22 cellular contexts compared by ENCODE assay signal in the genomic region with DNA sequence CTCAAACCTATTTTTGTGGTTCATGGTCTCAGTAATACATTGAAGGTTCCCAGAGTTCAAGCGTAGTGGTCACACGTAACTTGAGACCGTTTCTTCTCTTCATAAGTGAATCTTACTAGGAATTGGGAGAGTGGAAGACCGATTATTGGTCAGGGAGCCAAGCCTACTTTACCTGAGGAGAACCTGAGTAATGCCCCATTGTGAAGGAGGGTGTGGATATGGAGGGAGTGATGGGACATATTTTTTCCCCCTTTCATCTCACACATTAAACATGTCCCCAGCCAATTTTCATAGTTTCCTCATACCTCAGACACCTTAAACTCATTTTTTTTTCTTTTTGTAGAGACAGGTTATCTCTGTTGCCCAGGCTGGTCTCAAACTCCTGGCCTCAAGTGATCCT. TPM values are rescaled to one million over a fixed set of nuclear protein-coding genes. Genes with fewer than 3 reads are reported as not detected.
DNase-seq lines count a peak whose midpoint lies in the region; ATAC-seq, FAIRE-seq and TF ChIP-seq lines count a peak whose summit lies in the region.
"Had no signal": no experiment of that assay in that cellular context is flagged by ENCODE, and none has a peak within 500 bp of the region (broad histone marks: within the 10 kb centered on the region; RNA-seq: fewer than 3 reads in every experiment).

No MANE protein-coding gene starts in this region.

- peaks cover 95% of the 10 kb centered on the region for H3K36me3 Mint-ChIP-seq in activated T-cell treated with anti-CD3 and anti-CD28 coated beads, Interleukin-2, amount 50 U/mL, for 24 hours (ENCODE audit: low read depth)
- H3K36me3 Mint-ChIP-seq in activated T-cell treated with anti-CD3 and anti-CD28 coated beads, Interleukin-2, amount 50 U/mL, for 72 hours (ENCODE audit: insufficient read depth in 2 of 2), result peaks cover 4 to 18% of the 10 kb centered on the region in 2 donors
- H3K36me3 Mint-ChIP-seq in neural progenitor cell, result peaks cover 62% of the 10 kb centered on the region
- peaks cover 80% of the 10 kb centered on the region for H3K36me3 Mint-ChIP-seq in activated CD4-positive, alpha-beta T cell treated with anti-CD3 and anti-CD28 coated beads for 36 hours (ENCODE audit: low read depth)

- no peak overlapping the region for H2BK20ac ChIP-seq in H1 (ENCODE audit: low read length)

- H4K20me1 ChIP-seq in H1 (replicated peaks in 1 of 2; ENCODE audit: control insufficient read depth in 1 of 2, insufficient read depth in 2 of 2, low read length in 2 of 2), result peaks cover 3 to 40% of the 10 kb centered on the region in 2 experiments
- H4K20me1 ChIP-seq in neural progenitor cell (ENCODE audit: low read depth), result peaks cover 41% of the 10 kb centered on the region

- WGBS in H1 (ENCODE audit: extremely low coverage in 1 of 2, insufficient coverage in 1 of 2, insufficient read length in 1 of 2, insufficient replicate concordance in 2 of 2, low coverage in 1 of 2, low lambda C conversion rate in 2 of 2, missing lambda C conversion rate in 1 of 2), 2 experiments, result 94% methylated on average over 4 of the region's 4 CpGs; no CpG with 5 or more reads in 1 of the 2 experiments

- no peak overlapping the region for H3K4me3 Mint-ChIP-seq in activated T-cell treated with anti-CD3 and anti-CD28 coated beads, Interleukin-2, amount 50 U/mL, for 24 hours
- H3K4me3 Mint-ChIP-seq in activated T-cell treated with anti-CD3 and anti-CD28 coated beads, Interleukin-2, amount 50 U/mL, for 72 hours, result no peak overlapping the region
- no peak overlapping the region for H3K4me3 Mint-ChIP-seq in neural progenitor cell
- no peak overlapping the region for H3K4me3 Mint-ChIP-seq in activated CD4-positive, alpha-beta T cell treated with anti-CD3 and anti-CD28 coated beads for 36 hours
- H3K4me3 Mint-ChIP-seq: CD8-positive, alpha-beta T cell had no signal

- no peaks in the 10 kb centered on the region for H3K9me3 ChIP-seq in H1 (ENCODE audit: insufficient read depth in 2 of 2, low read depth in 1 of 2, low read length in 1 of 2)
- H3K9me3 ChIP-seq in neural progenitor cell (ENCODE audit: low read depth), result no peaks in the 10 kb centered on the region
- H3K9me3 ChIP-seq: MG63, SJSA1 had no signal

- H2BK5ac ChIP-seq in H1 (ENCODE audit: low read depth, low read length), result no peak overlapping the region

- DNase-seq in activated T-cell treated with anti-CD3 and anti-CD28 coated beads, Interleukin-2, amount 50 U/mL, for 24 hours, result no peak
- DNase-seq in activated T-cell treated with anti-CD3 and anti-CD28 coated beads, Interleukin-2, amount 50 U/mL, for 72 hours, result no peak
- no peak for DNase-seq in GM18507 (ENCODE audit: extremely low spot score, insufficient read length, low read depth)
- DNase-seq in H1 (ENCODE audit: low read depth in 1 of 2, low spot score in 2 of 2), result no peak
- DNase-seq in neural progenitor cell (ENCODE audit: low spot score), result no peak
- DNase-seq in activated CD4-positive, alpha-beta T cell treated with anti-CD3 and anti-CD28 coated beads for 36 hours, result no peak
- no peak for DNase-seq in NCI-H1092 (lab: John Stamatoyannopoulos, UW)
- no peak for DNase-seq in effector CD8-positive, alpha-beta T cell (lab: John Stamatoyannopoulos, UW)
- DNase-seq: 8988T; C1 segment of cervical spinal cord; CD8-positive, alpha-beta T cell; DND-41; MG63; NCI-H1417 treated with DMSO at 0.1 percent for 48 hours; NCI-H187; NCI-H446; NCI-H526 had no signal

- H3K18ac ChIP-seq in H1 (ENCODE audit: extremely low read depth, low read length), result no peak overlapping the region

- no peak overlapping the region for H2AFZ ChIP-seq in H1 (ENCODE audit: low read length)
- H2AFZ ChIP-seq in neural progenitor cell (replicated peaks), result no peak overlapping the region

- TF ChIP-seq CTCF in H1 (IDR thresholded peaks at IDR 0.05; ENCODE audit: control extremely low read depth in 1 of 3, insufficient read depth in 1 of 3, low read depth in 1 of 3, low read length in 3 of 3) (no peak), neural progenitor cell (IDR thresholded peaks at IDR 0.05) (no peak)

- H2BK120ac ChIP-seq in H1 (replicated peaks; ENCODE audit: low read depth, low read length), result no peak overlapping the region

- no peak overlapping the region for H3K23ac ChIP-seq in H1 (ENCODE audit: insufficient read length)

- TF ChIP-seq EP300 in H1 (IDR thresholded peaks at IDR 0.05; ENCODE audit: borderline replicate concordance in 1 of 2, low read depth in 2 of 2, low read length in 2 of 2), result no peak

- H2BK12ac ChIP-seq in H1 (ENCODE audit: low read depth, low read length), result no peak overlapping the region

- H3K36me3 ChIP-seq in H1 (ENCODE audit: control insufficient read depth in 2 of 4, insufficient read depth in 4 of 4, low read length in 3 of 4) (peaks cover 43 to 86% (median 55%) of the 10 kb centered on the region in 4 experiments), neural progenitor cell (peaks cover 6% of the 10 kb centered on the region)

- H3K4me1 ChIP-seq in H1 (replicated peaks in 1 of 4; ENCODE audit: control insufficient read depth in 3 of 4, insufficient read depth in 4 of 4, low read length in 3 of 4), result no peaks in the 10 kb centered on the region
- H3K4me1 ChIP-seq in neural progenitor cell, result no peaks in the 10 kb centered on the region
- H3K4me1 ChIP-seq: SJSA1 had no signal

- H2BK15ac ChIP-seq in H1 (ENCODE audit: low read length), result no peak overlapping the region

- intact Hi-C loops in activated CD4-positive, alpha-beta T cell treated with anti-CD3 and anti-CD28 coated beads for 36 hours (cut with DNase I, micrococcal nuclease), result no loop called here

- peak overlapping the region; percentile 61 for H3K27ac Mint-ChIP-seq in activated T-cell treated with anti-CD3 and anti-CD28 coated beads, Interleukin-2, amount 50 U/mL, for 24 hours
- H3K27ac Mint-ChIP-seq in activated T-cell treated with anti-CD3 and anti-CD28 coated beads, Interleukin-2, amount 50 U/mL, for 72 hours, result no peak overlapping the region
- H3K27ac Mint-ChIP-seq in neural progenitor cell, result peak overlapping the region; percentile 74
- no peak overlapping the region for H3K27ac Mint-ChIP-seq in activated CD4-positive, alpha-beta T cell treated with anti-CD3 and anti-CD28 coated beads for 36 hours
- H3K27ac Mint-ChIP-seq: CD8-positive, alpha-beta T cell had no signal

- H3K79me1 ChIP-seq in H1 (ENCODE audit: low read depth, low read length), result peaks cover 13% of the 10 kb centered on the region; the same call in 1 of the 2 replicates

- H3K27me3 Mint-ChIP-seq in activated T-cell treated with anti-CD3 and anti-CD28 coated beads, Interleukin-2, amount 50 U/mL, for 24 hours, result no peaks in the 10 kb centered on the region
- no peaks in the 10 kb centered on the region for H3K27me3 Mint-ChIP-seq in activated T-cell treated with anti-CD3 and anti-CD28 coated beads, Interleukin-2, amount 50 U/mL, for 72 hours (ENCODE audit: low read depth)
- peaks cover 5% of the 10 kb centered on the region for H3K27me3 Mint-ChIP-seq in neural progenitor cell (ENCODE audit: insufficient read depth, low read depth)
- no peaks in the 10 kb centered on the region for H3K27me3 Mint-ChIP-seq in activated CD4-positive, alpha-beta T cell treated with anti-CD3 and anti-CD28 coated beads for 36 hours

- H3K4me1 Mint-ChIP-seq in activated T-cell treated with anti-CD3 and anti-CD28 coated beads, Interleukin-2, amount 50 U/mL, for 24 hours (ENCODE audit: low read depth), result peaks cover 30% of the 10 kb centered on the region
- peaks cover 20% of the 10 kb centered on the region for H3K4me1 Mint-ChIP-seq in activated T-cell treated with anti-CD3 and anti-CD28 coated beads, Interleukin-2, amount 50 U/mL, for 72 hours (ENCODE audit: low read depth)
- no peaks in the 10 kb centered on the region for H3K4me1 Mint-ChIP-seq in neural progenitor cell
- H3K4me1 Mint-ChIP-seq in activated CD4-positive, alpha-beta T cell treated with anti-CD3 and anti-CD28 coated beads for 36 hours, result peaks cover 23% of the 10 kb centered on the region

- H3K4me2 ChIP-seq in H1 (ENCODE audit: insufficient read depth in 1 of 2, low read depth in 2 of 2, low read length in 2 of 2), result no peak overlapping the region
- H3K4me2 ChIP-seq in neural progenitor cell, result no peak overlapping the region

- no peak for TF ChIP-seq RAD21 in H1 (IDR thresholded peaks at IDR 0.05 in 1 of 2, conservative IDR thresholded peaks at IDR 0.05 in 1 of 2; ENCODE audit: low read depth in 2 of 2, low read length in 2 of 2)

- H3K79me2 ChIP-seq in H1 (ENCODE audit: control insufficient read depth in 1 of 2, insufficient read depth in 2 of 2, low read length in 2 of 2) (peaks cover 0 to 16% of the 10 kb centered on the region in 2 experiments; a peak in 2 of 4 replicates), neural progenitor cell (ENCODE audit: low read depth) (peaks cover 47% of the 10 kb centered on the region)

- H3K9me3 Mint-ChIP-seq in activated T-cell treated with anti-CD3 and anti-CD28 coated beads, Interleukin-2, amount 50 U/mL, for 24 hours, result no peaks in the 10 kb centered on the region
- no peaks in the 10 kb centered on the region for H3K9me3 Mint-ChIP-seq in activated T-cell treated with anti-CD3 and anti-CD28 coated beads, Interleukin-2, amount 50 U/mL, for 72 hours
- peaks cover 4% of the 10 kb centered on the region for H3K9me3 Mint-ChIP-seq in neural progenitor cell
- no peaks in the 10 kb centered on the region for H3K9me3 Mint-ChIP-seq in activated CD4-positive, alpha-beta T cell treated with anti-CD3 and anti-CD28 coated beads for 36 hours (ENCODE audit: low read depth)
- H3K9me3 Mint-ChIP-seq: CD8-positive, alpha-beta T cell had no signal

- no peak overlapping the region for H3K56ac ChIP-seq in H1 (replicated peaks; ENCODE audit: insufficient read length, low read depth, low read length)

- no peak overlapping the region for H3K14ac ChIP-seq in H1 (ENCODE audit: insufficient read length)

- no peak for TF ChIP-seq POLR2A in H1 (IDR thresholded peaks at IDR 0.05; ENCODE audit: control extremely low read depth in 1 of 2, low read depth in 2 of 2, low read length in 2 of 2)

- H3K27ac ChIP-seq in H1 (ENCODE audit: low read depth, low read length) (no peak overlapping the region; the same call in 1 of the 2 replicates), neural progenitor cell (no peak overlapping the region)
- H3K27ac ChIP-seq: SJSA1 had no signal

- no peak overlapping the region for H3K4ac ChIP-seq in H1 (replicated peaks; ENCODE audit: insufficient read length, low read depth, low read length)

- ATAC-seq in activated T-cell treated with anti-CD3 and anti-CD28 coated beads, Interleukin-2, amount 50 U/mL, for 72 hours (replicated peaks in 1 of 2), result no peak
- no peak for ATAC-seq in activated CD4-positive, alpha-beta T cell treated with anti-CD3 and anti-CD28 coated beads for 36 hours
- ATAC-seq: CD8-positive, alpha-beta T cell; K562; Right ventricle myocardium inferior had no signal

- H3K4me3 ChIP-seq in H1 (ENCODE audit: extremely low read depth in 1 of 4, insufficient read depth in 2 of 4, low read depth in 3 of 4, low read length in 4 of 4) (no peak overlapping the region), neural progenitor cell (no peak overlapping the region)
- H3K4me3 ChIP-seq: K562, MG63, SJSA1 had no signal

- no peak overlapping the region for H4K5ac ChIP-seq in H1 (ENCODE audit: insufficient read length, low read depth, low read length)

- CTCF ChIA-PET in H1 (lab: Charles Lee; ENCODE audit: partially characterized antibody), result no interaction called here
- CTCF ChIA-PET in activated CD4-positive, alpha-beta T cell treated with anti-CD3 and anti-CD28 coated beads for 36 hours (lab: Charles Lee), result interaction anchor here (1.0 kb wide), 1 partner anchor 9 kb away, joined by 4 read pairs; a partner anchor contains a TSS

- POLR2A ChIA-PET in H1 (lab: Charles Lee; ENCODE audit: partially characterized antibody), result interaction anchor here (0.7 to 2.5 kb wide), 4 partner anchors 8 to 198 kb away, joined by 3 to 17 read pairs (median 4); a partner anchor contains a TSS
- POLR2A ChIA-PET in activated CD4-positive, alpha-beta T cell treated with anti-CD3 and anti-CD28 coated beads for 36 hours (lab: Charles Lee), result interaction anchor here (1.2 kb wide), 1 partner anchor 10 kb away, joined by 5 read pairs; no protein-coding TSS in a partner anchor

- no peak overlapping the region for H4K8ac ChIP-seq in H1 (ENCODE audit: extremely low read depth, insufficient read depth, low read length)

- H3F3A ChIP-seq in neural progenitor cell (ENCODE audit: low read depth), result no peaks in the 10 kb centered on the region

- no peak overlapping the region for H3K9ac ChIP-seq in H1 (replicated peaks in 1 of 4; ENCODE audit: extremely low read depth in 1 of 4, low read depth in 3 of 4, low read length in 3 of 4)
- H3K9ac ChIP-seq in neural progenitor cell, result no peak overlapping the region

- H3K27me3 ChIP-seq in H1 (replicated peaks in 1 of 4; ENCODE audit: control insufficient read depth in 3 of 4, extremely low read depth in 1 of 4, insufficient read depth in 3 of 4, low read length in 3 of 4) (no peaks in the 10 kb centered on the region), neural progenitor cell (no peaks in the 10 kb centered on the region)
- H3K27me3 ChIP-seq: MG63, SJSA1 had no signal

- H2AK5ac ChIP-seq in H1 (ENCODE audit: low read depth, low read length), result no peak overlapping the region

- FAIRE-seq in GM18507 (lab: Jason Lieb, UNC) (peak; percentile 12), H1 (lab: Jason Lieb, UNC) (no peak)
- FAIRE-seq: GM12892, H54, K562 had no signal

- no peaks in the 10 kb centered on the region; the same call in 1 of the 2 replicates for H3K23me2 ChIP-seq in H1 (ENCODE audit: low read depth, low read length)

- H4K91ac ChIP-seq in H1 (replicated peaks; ENCODE audit: insufficient read length, low read length), result no peak overlapping the region

RNA-seq across cellular contexts. Expression of a gene that starts 8.9 kb away (rescaled TPM):
- total RNA-seq in activated T-cell treated with anti-CD3 and anti-CD28 coated beads, Interleukin-2, amount 50 U/mL, for 72 hours, result 10 to 100 TPM; 23.5 to 26.9 TPM
- 51.9 and 55.9 TPM in 2 replicates for total RNA-seq in H1 (2021; fragmentation: NEBNext Ultra II Directional; extraction: Animal tissue kit (Norgen Biotek cat#: 25700))
- polyA plus RNA-seq in H1 (2011; rRNA removed), result 32.1 and 57.6 TPM in 2 replicates
- polyA plus RNA-seq in H1 (2011; cell fraction: cytosol; rRNA removed), result 30.3 TPM
- polyA plus RNA-seq in H1 (2011; cell fraction: nucleus; rRNA removed), result 65.0 TPM
- polyA plus RNA-seq in H1 (2012, experiment 1 of 2), result 29.7 to 37.7 TPM (median 36.6 TPM) in 4 replicates
- polyA plus RNA-seq in H1 (2012, experiment 2 of 2), result 42.0 TPM
- 25.0 TPM for polyA plus RNA-seq in H1 (2013, experiment 1 of 2)
- 22.9 TPM for polyA plus RNA-seq in H1 (2013, experiment 2 of 2)
- polyA minus RNA-seq in H1 (2011; rRNA and poly(A)+ RNA removed), result 57.7 and 63.3 TPM in 2 replicates
- polyA minus RNA-seq in H1 (2011; cell fraction: cytosol; rRNA and poly(A)+ RNA removed), result 21.7 TPM
- polyA minus RNA-seq in H1 (2011; cell fraction: nucleus; rRNA and poly(A)+ RNA removed), result 31.7 TPM
- total RNA-seq in neural progenitor cell (ENCODE audit: low replicate concordance), result 15.6 and 30.8 TPM in 2 replicates
- total RNA-seq in activated CD4-positive, alpha-beta T cell treated with anti-CD3 and anti-CD28 coated beads for 36 hours, result 10 to 100 TPM; 49.7 to 56.1 TPM

RNA-seq across cellular contexts. Expression of a gene that starts 10.7 kb away (rescaled TPM):
- 10 to 100 TPM in 1 of 2 donors, 1 to 10 TPM in 1; 6.6 to 11.7 TPM for total RNA-seq in activated T-cell treated with anti-CD3 and anti-CD28 coated beads, Interleukin-2, amount 50 U/mL, for 72 hours
- 23.8 and 26.1 TPM in 2 replicates for total RNA-seq in H1 (2021; fragmentation: NEBNext Ultra II Directional; extraction: Animal tissue kit (Norgen Biotek cat#: 25700))
- 42.4 and 48.8 TPM in 2 replicates for polyA plus RNA-seq in H1 (2011; rRNA removed)
- polyA plus RNA-seq in H1 (2011; cell fraction: cytosol; rRNA removed), result 34.0 TPM
- polyA plus RNA-seq in H1 (2011; cell fraction: nucleus; rRNA removed), result 33.8 TPM
- 19.9 to 30.4 TPM (median 26.5 TPM) in 4 replicates for polyA plus RNA-seq in H1 (2012, experiment 1 of 2)
- 20.9 TPM for polyA plus RNA-seq in H1 (2012, experiment 2 of 2)
- 27.1 TPM for polyA plus RNA-seq in H1 (2013, experiment 1 of 2)
- 28.5 TPM for polyA plus RNA-seq in H1 (2013, experiment 2 of 2)
- 53.3 and 64.9 TPM in 2 replicates for polyA minus RNA-seq in H1 (2011; rRNA and poly(A)+ RNA removed)
- 14.7 TPM for polyA minus RNA-seq in H1 (2011; cell fraction: cytosol; rRNA and poly(A)+ RNA removed)
- polyA minus RNA-seq in H1 (2011; cell fraction: nucleus; rRNA and poly(A)+ RNA removed), result 31.5 TPM
- total RNA-seq in neural progenitor cell (ENCODE audit: low replicate concordance), result 13.4 and 24.3 TPM in 2 replicates
- total RNA-seq in activated CD4-positive, alpha-beta T cell treated with anti-CD3 and anti-CD28 coated beads for 36 hours, result 10 to 100 TPM; 13.8 to 25.9 TPM

RNA-seq across cellular contexts. Expression of a gene that starts 28.5 kb away (rescaled TPM):
- 10 to 100 TPM; 37.4 to 57.1 TPM for total RNA-seq in activated T-cell treated with anti-CD3 and anti-CD28 coated beads, Interleukin-2, amount 50 U/mL, for 72 hours
- total RNA-seq in H1 (2021; fragmentation: NEBNext Ultra II Directional; extraction: Animal tissue kit (Norgen Biotek cat#: 25700)), result 52.7 and 53.9 TPM in 2 replicates
- polyA plus RNA-seq in H1 (2011; rRNA removed), result 12.3 and 13.0 TPM in 2 replicates
- polyA plus RNA-seq in H1 (2011; cell fraction: cytosol; rRNA removed), result 10.4 TPM
- polyA plus RNA-seq in H1 (2011; cell fraction: nucleus; rRNA removed), result 31.2 TPM
- polyA plus RNA-seq in H1 (2012, experiment 1 of 2), result 22.8 to 32.1 TPM (median 25.7 TPM) in 4 replicates
- polyA plus RNA-seq in H1 (2012, experiment 2 of 2), result 4.9 TPM
- polyA plus RNA-seq in H1 (2013, experiment 1 of 2), result 14.4 TPM
- 11.9 TPM for polyA plus RNA-seq in H1 (2013, experiment 2 of 2)
- polyA minus RNA-seq in H1 (2011; rRNA and poly(A)+ RNA removed), result 71.5 and 93.4 TPM in 2 replicates
- 34.5 TPM for polyA minus RNA-seq in H1 (2011; cell fraction: cytosol; rRNA and poly(A)+ RNA removed)
- polyA minus RNA-seq in H1 (2011; cell fraction: nucleus; rRNA and poly(A)+ RNA removed), result 34.7 TPM
- total RNA-seq in neural progenitor cell (ENCODE audit: low replicate concordance), result 13.6 and 19.3 TPM in 2 replicates
- total RNA-seq in activated CD4-positive, alpha-beta T cell treated with anti-CD3 and anti-CD28 coated beads for 36 hours, result 10 to 100 TPM; 57.6 to 73.2 TPM

RNA-seq across cellular contexts. Expression of a gene that starts 38.9 kb away (rescaled TPM):
- 10 to 100 TPM; 67.7 to 76.2 TPM for total RNA-seq in activated T-cell treated with anti-CD3 and anti-CD28 coated beads, Interleukin-2, amount 50 U/mL, for 72 hours
- total RNA-seq in H1 (2021; fragmentation: NEBNext Ultra II Directional; extraction: Animal tissue kit (Norgen Biotek cat#: 25700)), result 81.3 and 85.3 TPM in 2 replicates
- 24.5 and 36.8 TPM in 2 replicates for polyA plus RNA-seq in H1 (2011; rRNA removed)
- 55.4 TPM for polyA plus RNA-seq in H1 (2011; cell fraction: cytosol; rRNA removed)
- 12.7 TPM for polyA plus RNA-seq in H1 (2011; cell fraction: nucleus; rRNA removed)
- polyA plus RNA-seq in H1 (2012, experiment 1 of 2), result 87.7 to 101 TPM (median 89.9 TPM) in 4 replicates
- 44.3 TPM for polyA plus RNA-seq in H1 (2012, experiment 2 of 2)
- polyA plus RNA-seq in H1 (2013, experiment 1 of 2), result 38.2 TPM
- 38.0 TPM for polyA plus RNA-seq in H1 (2013, experiment 2 of 2)
- polyA minus RNA-seq in H1 (2011; rRNA and poly(A)+ RNA removed), result 23.8 and 24.3 TPM in 2 replicates
- polyA minus RNA-seq in H1 (2011; cell fraction: cytosol; rRNA and poly(A)+ RNA removed), result 19.1 TPM
- polyA minus RNA-seq in H1 (2011; cell fraction: nucleus; rRNA and poly(A)+ RNA removed), result 15.5 TPM
- total RNA-seq in neural progenitor cell (ENCODE audit: low replicate concordance), result 131 and 309 TPM in 2 replicates
- 10 to 100 TPM; 59.5 to 64.0 TPM for total RNA-seq in activated CD4-positive, alpha-beta T cell treated with anti-CD3 and anti-CD28 coated beads for 36 hours

RNA-seq across cellular contexts. Expression of a gene that starts 39.0 kb away (rescaled TPM):
- total RNA-seq in activated T-cell treated with anti-CD3 and anti-CD28 coated beads, Interleukin-2, amount 50 U/mL, for 72 hours, result 10 to 100 TPM; 23.6 to 26.7 TPM
- 20.8 and 22.3 TPM in 2 replicates for total RNA-seq in H1 (2021; fragmentation: NEBNext Ultra II Directional; extraction: Animal tissue kit (Norgen Biotek cat#: 25700))
- polyA plus RNA-seq in H1 (2011; rRNA removed), result 10.1 and 10.7 TPM in 2 replicates
- polyA plus RNA-seq in H1 (2011; cell fraction: cytosol; rRNA removed), result 19.0 TPM
- polyA plus RNA-seq in H1 (2011; cell fraction: nucleus; rRNA removed), result 10.9 TPM
- 15.8 to 20.2 TPM (median 16.4 TPM) in 4 replicates for polyA plus RNA-seq in H1 (2012, experiment 1 of 2)
- polyA plus RNA-seq in H1 (2012, experiment 2 of 2), result 14.2 TPM
- polyA plus RNA-seq in H1 (2013, experiment 1 of 2), result 12.4 TPM
- polyA plus RNA-seq in H1 (2013, experiment 2 of 2), result 12.6 TPM
- polyA minus RNA-seq in H1 (2011; rRNA and poly(A)+ RNA removed), result 11.5 and 14.0 TPM in 2 replicates
- polyA minus RNA-seq in H1 (2011; cell fraction: cytosol; rRNA and poly(A)+ RNA removed), result 14.1 TPM
- polyA minus RNA-seq in H1 (2011; cell fraction: nucleus; rRNA and poly(A)+ RNA removed), result 35.0 TPM
- 22.3 and 26.1 TPM in 2 replicates for total RNA-seq in neural progenitor cell (ENCODE audit: low replicate concordance)
- total RNA-seq in activated CD4-positive, alpha-beta T cell treated with anti-CD3 and anti-CD28 coated beads for 36 hours, result 10 to 100 TPM; 20.6 to 31.4 TPM

Comparison
In these comparisons a context has a peak if more than half of its experiments do, and no peak if none do; other contexts are left out.
1. H3K27ac Mint-ChIP-seq: peak in activated T-cell treated with anti-CD3 and anti-CD28 coated beads, Interleukin-2, amount 50 U/mL, for 24 hours (single experiment) and neural progenitor cell (single experiment); none in activated T-cell treated with anti-CD3 and anti-CD28 coated beads, Interleukin-2, amount 50 U/mL, for 72 hours (single experiment) and activated CD4-positive, alpha-beta T cell treated with anti-CD3 and anti-CD28 coated beads for 36 hours (single experiment).